In genomic region chr20:43824699-43825402, GRCh38 we compare ENCODE assay signal across 11 cellular contexts.
DNase-seq lines count a peak whose midpoint lies in the region; ATAC-seq, FAIRE-seq and TF ChIP-seq lines count a peak whose summit lies in the region.
"Had no signal": no experiment of that assay in that cellular context is flagged by ENCODE, and none has a peak within 500 bp of the region (broad histone marks: within the 10 kb centered on the region; RNA-seq: fewer than 3 reads in every experiment).

No MANE protein-coding gene starts in this region.

- no peak overlapping the region for H3K4me2 ChIP-seq in K562 (ENCODE audit: insufficient read depth, low read length)

- intact Hi-C loops in K562 (cut with micrococcal nuclease) (no loop called here), breast epithelium (cut with DNase I; ENCODE audit: low total_unique reads) (no loop called here)

- ATAC-seq in GM18498 (IDR thresholded peaks at IDR 0.05; ENCODE audit: unreplicated experiment) = peak; percentile 69
- no peak for ATAC-seq in K562
- no peak for ATAC-seq in HG03457 (IDR thresholded peaks at IDR 0.05; ENCODE audit: unreplicated experiment)

- no peak for TF ChIP-seq CTCF in K562 (IDR thresholded peaks at IDR 0.05 in 2 of 3, conservative IDR thresholded peaks at IDR 0.05 in 1 of 3; ENCODE audit: insufficient read depth in 2 of 3, low read depth in 1 of 3, low read length in 3 of 3)
- no peak for TF ChIP-seq CTCF in breast epithelium (IDR thresholded peaks at IDR 0.05)

- peaks cover 0 to 10% of the 10 kb centered on the region in 2 experiments; a peak in 1 of 5 replicates for H3K27me3 ChIP-seq in K562 (ENCODE audit: control insufficient read depth in 2 of 2, insufficient read depth in 2 of 2, low read length in 2 of 2)
- peaks cover 0 to 19% of the 10 kb centered on the region in 2 donors for H3K27me3 ChIP-seq in breast epithelium

- FAIRE-seq in K562 (lab: Jason Lieb, UNC) = no peak

- H3K79me2 ChIP-seq in K562 (ENCODE audit: control insufficient read depth, insufficient read depth, low read length) = no peaks in the 10 kb centered on the region

- no peak overlapping the region for H3K9ac ChIP-seq in K562 (ENCODE audit: insufficient read depth in 1 of 2, low read depth in 2 of 2, low read length in 2 of 2)

- H2AFZ ChIP-seq in K562 (ENCODE audit: low read depth, low read length) = no peak overlapping the region

- TF ChIP-seq POLR2A in K562 (conservative IDR thresholded peaks at IDR 0.05) = no peak
- TF ChIP-seq POLR2A in breast epithelium (IDR thresholded peaks at IDR 0.05) = no peak

- H3K36me3 ChIP-seq in K562 (ENCODE audit: control insufficient read depth, insufficient read depth, low read length) = no peaks in the 10 kb centered on the region
- no peaks in the 10 kb centered on the region for H3K36me3 ChIP-seq in breast epithelium
- H3K36me3 ChIP-seq: tibial artery had no signal

- no peaks in the 10 kb centered on the region for H3K9me1 ChIP-seq in K562 (ENCODE audit: control insufficient read depth, insufficient read depth, low read length)

- H3K27ac ChIP-seq in K562 (ENCODE audit: extremely low read depth, low read depth, low read length) (no peak overlapping the region), breast epithelium (no peak overlapping the region)
- H3K27ac ChIP-seq: skin epidermis, tibial artery had no signal

- 0% methylated on average over 6 of the region's 6 CpGs for WGBS in K562 (ENCODE audit: insufficient coverage, low coverage, missing lambda C conversion rate)

- no peaks in the 10 kb centered on the region for H3K4me1 ChIP-seq in K562 (replicated peaks in 1 of 2; ENCODE audit: control insufficient read depth in 2 of 2, insufficient read depth in 2 of 2, low read length in 2 of 2)
- H3K4me1 ChIP-seq in breast epithelium = no peaks in the 10 kb centered on the region
- H3K4me1 ChIP-seq: tibial artery had no signal

- TF ChIP-seq EP300 in K562 (IDR thresholded peaks at IDR 0.05; ENCODE audit: low read length) = no peak

- in situ Hi-C loops in KBM-7 (cut with MboI; ENCODE audit: low pct_unique_long_range_greater_than_20kb, low sequenced_read_pairs) = no loop called here
- in situ Hi-C loops in K562 (cut with MboI) = no loop called here

- no peaks in the 10 kb centered on the region for H4K20me1 ChIP-seq in K562 (replicated peaks; ENCODE audit: control insufficient read depth, insufficient read depth, low read length)

- DNase-seq in KBM-7 (peak; percentile 9), K562 (ENCODE audit: extremely low read depth in 1 of 4, low spot score in 3 of 4) (peak in 1 of 4 experiments; percentile 13), midbrain (lab: John Stamatoyannopoulos, UW) (peak; percentile 44), NCI-H2107 treated with DMSO at 0.1 percent for 48 hours (lab: John Stamatoyannopoulos, UW; ENCODE audit: unreplicated experiment) (no peak), breast epithelium (ENCODE audit: low spot score in 2 of 2) (no peak)
- no peak for DNase-seq in activated CD8-positive, alpha-beta memory T cell treated with anti-CD3 and anti-CD28 coated beads, Interleukin-2, amount 50 U/mL, for 48 hours
- DNase-seq: activated gamma-delta T cell treated with Interleukin-2 at 50 U/mL for 16 hours, tibial artery had no signal

- no TSS peak for BruUV-seq in K562 (replicated peaks; lab: Mats Ljungman, UMichigan)

- CTCF ChIA-PET in K562 (lab: Yijun Ruan, JAX; ENCODE audit: low intra/inter-chr PET ratio) = no interaction called here

- no peak for TF ChIP-seq RAD21 in K562 (CRISPR knock-in tag; conservative IDR thresholded peaks at IDR 0.05 in 1 of 2, IDR thresholded peaks at IDR 0.05 in 1 of 2)

- POLR2A ChIA-PET in K562 (lab: Yijun Ruan, JAX) = no interaction called here

- H3K4me3 ChIP-seq in K562 (no peak overlapping the region), breast epithelium (no peak overlapping the region)
- H3K4me3 ChIP-seq: skin epidermis, tibial artery had no signal

- no peaks in the 10 kb centered on the region for H3K9me3 ChIP-seq in K562 (replicated peaks; ENCODE audit: control insufficient read depth, insufficient read depth, low read depth, low read length)
- no peaks in the 10 kb centered on the region for H3K9me3 ChIP-seq in breast epithelium
- H3K9me3 ChIP-seq: tibial artery had no signal

TF ChIP-seq in K562, 482 proteins besides CTCF, POLR2A, EP300 and RAD21:
- TF ChIP-seq ZNF217 (CRISPR knock-in tag; IDR thresholded peaks at IDR 0.05) = no peak
- peak; percentile 86 for TF ChIP-seq MYNN (IDR thresholded peaks at IDR 0.05)
- no peak for TF ChIP-seq MYNN (CRISPR knock-in tag; IDR thresholded peaks at IDR 0.05)
- peak; percentile 89 for TF ChIP-seq RFX1 (IDR thresholded peaks at IDR 0.05)

Comparison
In these comparisons a context has a peak if more than half of its experiments do, and no peak if none do; other contexts are left out.
1. DNase-seq: peak in KBM-7 (single experiment) and midbrain (single experiment); none in activated CD8-positive, alpha-beta memory T cell treated with anti-CD3 and anti-CD28 coated beads, Interleukin-2, amount 50 U/mL, for 48 hours (single experiment), NCI-H2107 treated with DMSO at 0.1 percent for 48 hours (single experiment) and breast epithelium (0 of 2).